ENCODE assay signal across 13 cellular contexts in the genomic region with DNA sequence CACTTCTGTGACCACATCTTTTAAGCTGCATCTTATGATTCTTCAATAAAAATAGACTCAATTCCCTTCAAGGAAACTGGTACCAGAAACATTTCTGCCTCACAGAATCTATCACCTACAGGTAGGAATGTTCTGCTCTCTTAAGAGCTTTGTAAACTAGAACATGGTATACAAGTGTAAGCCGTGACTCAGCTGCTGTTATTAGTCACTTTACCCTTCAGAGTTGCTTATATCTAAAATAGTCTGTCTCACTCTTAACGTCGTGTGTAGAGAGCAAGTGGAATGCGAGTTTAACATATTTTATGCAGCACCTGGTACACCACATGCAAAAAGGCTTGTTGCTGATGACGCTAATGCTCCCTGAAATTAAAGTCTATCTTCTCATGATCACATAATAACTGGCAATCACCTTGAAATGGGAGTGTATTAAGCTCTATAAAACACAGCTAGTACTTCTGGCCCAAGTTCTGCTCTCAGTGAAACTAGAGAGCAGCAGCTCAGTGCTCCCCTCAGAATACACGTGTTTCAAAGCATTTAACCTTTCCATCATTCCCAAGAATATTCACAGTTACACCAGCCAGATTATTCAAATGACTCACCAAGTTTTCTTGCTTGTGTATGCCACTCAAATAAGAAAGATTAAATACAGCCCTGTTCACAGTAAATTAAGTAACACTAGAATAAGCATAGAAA.
DNase-seq lines count a peak whose midpoint lies in the region; ATAC-seq, FAIRE-seq and TF ChIP-seq lines count a peak whose summit lies in the region.
"Had no signal": no experiment of that assay in that cellular context is flagged by ENCODE, and none has a peak within 500 bp of the region (broad histone marks: within the 10 kb centered on the region; RNA-seq: fewer than 3 reads in every experiment).

No MANE protein-coding gene starts in this region.

- no peaks in the 10 kb centered on the region for H3K36me3 ChIP-seq in heart left ventricle

- no peak for FAIRE-seq in urothelium cell line (lab: Jason Lieb, UNC)

- H3K27me3 ChIP-seq in heart left ventricle, result no peaks in the 10 kb centered on the region
- H3K27me3 ChIP-seq: dorsolateral prefrontal cortex had no signal

- peak overlapping the region in 1 of 12 donors; percentile 25 for H3K27ac ChIP-seq in heart left ventricle
- no peak overlapping the region for H3K27ac ChIP-seq in RWPE1

- peak; percentile 51 to 84 (median 66) for ATAC-seq in heart left ventricle
- no peak for ATAC-seq in Right ventricle myocardium inferior
- no peak for ATAC-seq in HG03565 (IDR thresholded peaks at IDR 0.05; ENCODE audit: unreplicated experiment)
- no peak for ATAC-seq in GM21390 (IDR thresholded peaks at IDR 0.05; ENCODE audit: unreplicated experiment)

- intact Hi-C loops in heart left ventricle (cut with DNase I) (no loop called here), Right ventricle myocardium inferior (cut with DNase I) (no loop called here)

- WGBS in heart left ventricle, 4 donors, result 54 to 62% (median 58%) methylated on average over 6 of the region's 6 CpGs

- POLR2A ChIA-PET in RWPE1 (lab: Yijun Ruan, JAX; ENCODE audit: low non-redundant PET), result no interaction called here

- DNase-seq in heart left ventricle (no peak), Right ventricle myocardium inferior (ENCODE audit: missing footprints) (no peak), RWPE1 (ENCODE audit: low spot score) (peak; percentile 84), fibroblast of villous mesenchyme (ENCODE audit: low read depth) (peak; percentile 66), urothelium cell line (ENCODE audit: low spot score) (peak; percentile 58), NCI-H1930 (lab: John Stamatoyannopoulos, UW) (no peak)
- DNase-seq: activated CD4-positive, alpha-beta T cell treated with anti-CD3 and anti-CD28 coated beads for 1 hour; COR-L47; dorsolateral prefrontal cortex; midbrain; NCI-H524 had no signal

- CTCF ChIA-PET in RWPE1 (lab: Yijun Ruan, JAX), result interaction anchor here (0.5 to 0.8 kb wide), 6 partner anchors 11 to 469 kb away, joined by 3 to 5 read pairs (median 3); no protein-coding TSS in a partner anchor

- H3K9me3 ChIP-seq in heart left ventricle, result peaks cover 0 to 13% (median 3%) of the 10 kb centered on the region in 12 donors

- H3K4me3 ChIP-seq in heart left ventricle, result no peak overlapping the region
- no peak overlapping the region for H3K4me3 ChIP-seq in fibroblast of villous mesenchyme (ENCODE audit: low read depth, low read length)
- H3K4me3 ChIP-seq: dorsolateral prefrontal cortex had no signal

- TF ChIP-seq POLR2A in heart left ventricle (IDR thresholded peaks at IDR 0.05), result no peak

- H3K4me1 ChIP-seq in heart left ventricle, result peaks cover 0 to 6% (median 0%) of the 10 kb centered on the region in 12 donors

- TF ChIP-seq CTCF in heart left ventricle (IDR thresholded peaks at IDR 0.05) (no peak), RWPE1 (conservative IDR thresholded peaks at IDR 0.05; ENCODE audit: low read depth) (no peak), fibroblast of villous mesenchyme (IDR thresholded peaks at IDR 0.05; ENCODE audit: insufficient read depth, low read depth, low read length) (peak; percentile 52)

Comparison
In these comparisons a context has a peak if more than half of its experiments do, and no peak if none do; other contexts are left out.
1. ATAC-seq: peak in heart left ventricle (4 of 4); none in Right ventricle myocardium inferior (single experiment), HG03565 (single experiment) and GM21390 (single experiment).
2. DNase-seq: peak in RWPE1 (single experiment), fibroblast of villous mesenchyme (single experiment) and urothelium cell line (single experiment); none in heart left ventricle (0 of 5), Right ventricle myocardium inferior (single experiment) and NCI-H1930 (0 of 2).